ENCODE assay signal across 21 cellular contexts in genomic region chr7:94386416-94386815, GRCh38. TPM values are rescaled to one million over a fixed set of nuclear protein-coding genes. Genes with fewer than 3 reads are reported as not detected.
DNase-seq lines count a peak whose midpoint lies in the region; ATAC-seq, FAIRE-seq and TF ChIP-seq lines count a peak whose summit lies in the region.
"Had no signal": no experiment of that assay in that cellular context is flagged by ENCODE, and none has a peak within 500 bp of the region (broad histone marks: within the 10 kb centered on the region; RNA-seq: fewer than 3 reads in every experiment).

No MANE protein-coding gene starts in this region.

- TF ChIP-seq EP300 in tibial nerve (IDR thresholded peaks at IDR 0.05), result no peak

- no peak overlapping the region for H3K27ac ChIP-seq in IMR-90 (ENCODE audit: insufficient read depth, low read length)
- no peak overlapping the region for H3K27ac ChIP-seq in astrocyte (ENCODE audit: low read depth, low read length)
- no peak overlapping the region for H3K27ac ChIP-seq in mesendoderm (ENCODE audit: low read depth, low read length)
- no peak overlapping the region for H3K27ac ChIP-seq in tibial nerve
- H3K27ac ChIP-seq: 22Rv1; BLaER1 treated with 17β-estradiol and CSF1 and Interleukin-3, amounts not matched to agents 10 nM and 100 nM; C4-2B had no signal

- in situ Hi-C loops in IMR-90 (cut with MboI; ENCODE audit: low sequenced_read_pairs), result no loop called here

- H3K27me3 ChIP-seq in IMR-90 (ENCODE audit: control insufficient read depth, insufficient read depth, low read length) (no peaks in the 10 kb centered on the region), astrocyte (ENCODE audit: insufficient read depth, low read length) (no peaks in the 10 kb centered on the region), mesendoderm (ENCODE audit: insufficient read depth, low read length, poor library complexity) (no peaks in the 10 kb centered on the region), tibial nerve (no peaks in the 10 kb centered on the region)
- H3K27me3 ChIP-seq: BLaER1 treated with 17β-estradiol and CSF1 and Interleukin-3, amounts not matched to agents 10 nM and 100 nM had no signal

- no TSS peak for BruUV-seq in IMR-90 (replicated peaks; lab: Mats Ljungman, UMichigan)

- H2AK5ac ChIP-seq in IMR-90 (ENCODE audit: low read depth, low read length) (no peak overlapping the region), mesendoderm (ENCODE audit: low read length) (no peak overlapping the region)

- H2BK120ac ChIP-seq in IMR-90 (ENCODE audit: low read depth, low read length), result no peak overlapping the region
- no peak overlapping the region for H2BK120ac ChIP-seq in mesendoderm (ENCODE audit: low read depth, low read length)

- H2AFZ ChIP-seq in IMR-90 (replicated peaks; ENCODE audit: low read length, poor library complexity) (no peak overlapping the region), astrocyte (ENCODE audit: low read depth, low read length) (no peak overlapping the region)

- peaks cover 13% of the 10 kb centered on the region for H3K4me1 Mint-ChIP-seq in astrocyte (ENCODE audit: low read depth, unreplicated experiment)
- H3K4me1 Mint-ChIP-seq in activated CD4-positive, alpha-beta T cell treated with anti-CD3 and anti-CD28 coated beads for 36 hours, result no peaks in the 10 kb centered on the region
- H3K4me1 Mint-ChIP-seq: B cell had no signal

- H2AK9ac ChIP-seq in IMR-90 (replicated peaks; ENCODE audit: low read depth, low read length, poor library complexity), result no peak overlapping the region

- no peaks in the 10 kb centered on the region for H3K36me3 ChIP-seq in IMR-90 (ENCODE audit: control insufficient read depth, insufficient read depth, low read length)
- no peaks in the 10 kb centered on the region for H3K36me3 ChIP-seq in astrocyte (ENCODE audit: insufficient read depth, low read length)
- no peaks in the 10 kb centered on the region for H3K36me3 ChIP-seq in mesendoderm (ENCODE audit: control insufficient read depth, insufficient read depth, low read length)
- no peaks in the 10 kb centered on the region for H3K36me3 ChIP-seq in tibial nerve
- H3K36me3 ChIP-seq: BLaER1 treated with 17β-estradiol and CSF1 and Interleukin-3, amounts not matched to agents 10 nM and 100 nM had no signal

- H4K91ac ChIP-seq in IMR-90 (ENCODE audit: insufficient read depth, low read depth, low read length), result no peak overlapping the region

- H2BK15ac ChIP-seq in IMR-90 (ENCODE audit: low read depth, low read length), result no peak overlapping the region
- no peak overlapping the region for H2BK15ac ChIP-seq in mesendoderm (replicated peaks; ENCODE audit: low read depth)

- H2BK20ac ChIP-seq in IMR-90 (ENCODE audit: low read depth, low read length), result 0 out of 2 replicates have a peak overlapping the region, but pooled peaks have one; percentile 3

- dilution Hi-C loops in IMR-90 (cut with HindIII; ENCODE audit: low sequenced_read_pairs, unreplicated experiment), result no loop called here

- H3K27me3 Mint-ChIP-seq in astrocyte (ENCODE audit: low read depth, unreplicated experiment), result no peaks in the 10 kb centered on the region
- H3K27me3 Mint-ChIP-seq in activated CD4-positive, alpha-beta T cell treated with anti-CD3 and anti-CD28 coated beads for 36 hours, result peaks cover 15% of the 10 kb centered on the region

- H3K27ac Mint-ChIP-seq in astrocyte (ENCODE audit: unreplicated experiment), result no peak overlapping the region
- H3K27ac Mint-ChIP-seq in activated CD4-positive, alpha-beta T cell treated with anti-CD3 and anti-CD28 coated beads for 36 hours, result no peak overlapping the region
- H3K27ac Mint-ChIP-seq: B cell; CD4-positive, alpha-beta T cell; CD8-positive, alpha-beta T cell had no signal

- H3K4me1 ChIP-seq in IMR-90 (ENCODE audit: control insufficient read depth, insufficient read depth, low read length), result peaks cover 20% of the 10 kb centered on the region
- H3K4me1 ChIP-seq in astrocyte (ENCODE audit: insufficient read depth, low read length), result peaks cover 19% of the 10 kb centered on the region
- peaks cover 3% of the 10 kb centered on the region for H3K4me1 ChIP-seq in mesendoderm (ENCODE audit: control insufficient read depth, low read depth, low read length)
- H3K4me1 ChIP-seq in tibial nerve, result peaks cover 0 to 3% (median 0%) of the 10 kb centered on the region in 4 donors
- H3K4me1 ChIP-seq: BLaER1 treated with 17β-estradiol and CSF1 and Interleukin-3, amounts not matched to agents 10 nM and 100 nM; Caco-2 had no signal

- H2BK5ac ChIP-seq in IMR-90 (ENCODE audit: low read depth, low read length, poor library complexity, severe bottlenecking) (no peak overlapping the region), mesendoderm (ENCODE audit: low read length) (no peak overlapping the region)

- H3K4ac ChIP-seq in IMR-90 (ENCODE audit: low read depth, low read length) (no peak overlapping the region), mesendoderm (ENCODE audit: low read depth, low read length) (no peak overlapping the region)

- WGBS in IMR-90 (ENCODE audit: extremely low coverage in 2 of 2, insufficient read length in 1 of 2), 2 experiments, result no CpG with 5 or more reads among the region's 2 CpGs
- WGBS in mesendoderm (ENCODE audit: extremely low coverage, insufficient coverage, low lambda C conversion rate), result no CpG with 5 or more reads among the region's 2 CpGs
- 87 to 95% methylated on average over 2 of the region's 2 CpGs for WGBS in tibial nerve, 2 donors

- H3K18ac ChIP-seq in IMR-90 (ENCODE audit: low read depth, low read length) (peak overlapping the region; percentile 31; the same call in 1 of the 2 replicates), mesendoderm (ENCODE audit: low read length) (no peak overlapping the region)

- TF ChIP-seq RAD21 in IMR-90 (IDR thresholded peaks at IDR 0.05; ENCODE audit: low read length), result no peak

- intact Hi-C loops in IMR-90 (cut with micrococcal nuclease), result no loop called here
- intact Hi-C loops in activated CD4-positive, alpha-beta T cell treated with anti-CD3 and anti-CD28 coated beads for 36 hours (cut with DNase I, micrococcal nuclease), result no loop called here

- H3K14ac ChIP-seq in IMR-90 (replicated peaks; ENCODE audit: low read depth, low read length), result no peak overlapping the region

- H3K79me1 ChIP-seq in IMR-90 (ENCODE audit: low read depth in 1 of 2, low read length in 2 of 2) (peaks cover 11 to 29% of the 10 kb centered on the region in 2 experiments), mesendoderm (ENCODE audit: low read length) (no peaks in the 10 kb centered on the region)

- H3K36me3 Mint-ChIP-seq in astrocyte (ENCODE audit: low read depth, unreplicated experiment), result no peaks in the 10 kb centered on the region
- no peaks in the 10 kb centered on the region for H3K36me3 Mint-ChIP-seq in activated CD4-positive, alpha-beta T cell treated with anti-CD3 and anti-CD28 coated beads for 36 hours (ENCODE audit: low read depth)
- H3K36me3 Mint-ChIP-seq: CD8-positive, alpha-beta T cell had no signal

- DNase-seq in A172 (ENCODE audit: low spot score) (peak; percentile 26), IMR-90 (no peak), astrocyte (ENCODE audit: low read depth) (peak; percentile 34), mesendoderm (peak; percentile 32), tibial nerve (ENCODE audit: low spot score in 2 of 2) (no peak), mucosa of gallbladder (ENCODE audit: low spot score) (no peak)
- DNase-seq in activated CD4-positive, alpha-beta T cell treated with anti-CD3 and anti-CD28 coated beads for 1 hour, result no peak
- DNase-seq in activated CD4-positive, alpha-beta T cell treated with anti-CD3 and anti-CD28 coated beads for 36 hours, result no peak
- DNase-seq: AML-193; Caco-2; Calu3; CD4-positive, alpha-beta T cell; CD8-positive, alpha-beta T cell; DMS79 treated with DMSO at 0.1 percent for 48 hours; GF-D8 had no signal

- no peak overlapping the region for H4K5ac ChIP-seq in IMR-90 (ENCODE audit: low read depth, low read length)
- H4K5ac ChIP-seq in mesendoderm (ENCODE audit: low read length), result no peak overlapping the region

- H3K23ac ChIP-seq in IMR-90 (ENCODE audit: low read depth, low read length) (no peak overlapping the region), mesendoderm (ENCODE audit: low read length) (no peak overlapping the region)

- H3K79me2 ChIP-seq in astrocyte (ENCODE audit: insufficient read depth, low read length) (no peaks in the 10 kb centered on the region), mesendoderm (ENCODE audit: control insufficient read depth, insufficient read depth, low read length) (no peaks in the 10 kb centered on the region)

- H4K8ac ChIP-seq in IMR-90 (ENCODE audit: low read depth in 2 of 2, low read length in 2 of 2) (no peak overlapping the region), mesendoderm (ENCODE audit: low read depth, low read length) (no peak overlapping the region)

- no peak overlapping the region for H3K4me3 Mint-ChIP-seq in astrocyte (ENCODE audit: unreplicated experiment)
- no peak overlapping the region for H3K4me3 Mint-ChIP-seq in activated CD4-positive, alpha-beta T cell treated with anti-CD3 and anti-CD28 coated beads for 36 hours
- H3K4me3 Mint-ChIP-seq: B cell; CD4-positive, alpha-beta T cell; CD8-positive, alpha-beta T cell had no signal

- TF ChIP-seq CTCF in IMR-90 (conservative IDR thresholded peaks at IDR 0.05; ENCODE audit: low read depth, low read length), result no peak
- no peak for TF ChIP-seq CTCF in astrocyte (IDR thresholded peaks at IDR 0.05; ENCODE audit: insufficient read depth, low read depth, low read length)
- no peak for TF ChIP-seq CTCF in tibial nerve (IDR thresholded peaks at IDR 0.05)

- H3K9me3 ChIP-seq in IMR-90 (ENCODE audit: control insufficient read depth, insufficient read depth, low read length) (no peaks in the 10 kb centered on the region), astrocyte (ENCODE audit: insufficient read depth, low read depth, low read length) (no peaks in the 10 kb centered on the region), tibial nerve (no peaks in the 10 kb centered on the region)
- H3K9me3 ChIP-seq: BLaER1 treated with 17β-estradiol and CSF1 and Interleukin-3, amounts not matched to agents 10 nM and 100 nM; Caco-2 had no signal

- POLR2A ChIA-PET in IMR-90 (lab: Charles Lee; ENCODE audit: unreplicated experiment), result interaction anchor here (0.6 to 1.1 kb wide), 2 partner anchors 9 to 11 kb away, joined by 3 read pairs; no protein-coding TSS in a partner anchor
- POLR2A ChIA-PET in activated CD4-positive, alpha-beta T cell treated with anti-CD3 and anti-CD28 coated beads for 36 hours (lab: Charles Lee), result no interaction called here

- no peak for ATAC-seq in IMR-90 (ENCODE audit: low read depth)
- no peak for ATAC-seq in activated CD4-positive, alpha-beta T cell treated with anti-CD3 and anti-CD28 coated beads for 36 hours
- ATAC-seq: CD8-positive, alpha-beta T cell had no signal

- H3K4me3 ChIP-seq in IMR-90 (ENCODE audit: insufficient read depth, low read depth, low read length), result no peak overlapping the region
- no peak overlapping the region for H3K4me3 ChIP-seq in astrocyte (ENCODE audit: insufficient read depth, low read depth, low read length)
- no peak overlapping the region for H3K4me3 ChIP-seq in mesendoderm (ENCODE audit: low read length)
- no peak overlapping the region for H3K4me3 ChIP-seq in tibial nerve
- H3K4me3 ChIP-seq: BLaER1 treated with 17β-estradiol and CSF1 and Interleukin-3, amounts not matched to agents 10 nM and 100 nM had no signal

- H3K9ac ChIP-seq in IMR-90 (ENCODE audit: low read depth, low read length) (no peak overlapping the region), astrocyte (ENCODE audit: low read length) (no peak overlapping the region), mesendoderm (ENCODE audit: low read length) (no peak overlapping the region)
- H3K9ac ChIP-seq: BLaER1 treated with 17β-estradiol and CSF1 and Interleukin-3, amounts not matched to agents 10 nM and 100 nM had no signal

- CTCF ChIA-PET in IMR-90 (lab: Yijun Ruan, JAX), result no interaction called here
- CTCF ChIA-PET in activated CD4-positive, alpha-beta T cell treated with anti-CD3 and anti-CD28 coated beads for 36 hours (lab: Charles Lee), result interaction anchor here (0.6 kb wide), 1 partner anchor 10 kb away, joined by 3 read pairs; no protein-coding TSS in a partner anchor

- FAIRE-seq in astrocyte (lab: Jason Lieb, UNC), result peak; percentile 50
- FAIRE-seq: D721Med, GM12891 had no signal

- no peaks in the 10 kb centered on the region for H3K9me3 Mint-ChIP-seq in astrocyte (ENCODE audit: unreplicated experiment)
- no peaks in the 10 kb centered on the region for H3K9me3 Mint-ChIP-seq in activated CD4-positive, alpha-beta T cell treated with anti-CD3 and anti-CD28 coated beads for 36 hours (ENCODE audit: low read depth)
- H3K9me3 Mint-ChIP-seq: CD4-positive, alpha-beta T cell; CD8-positive, alpha-beta T cell had no signal

- TF ChIP-seq POLR2A in IMR-90 (IDR thresholded peaks at IDR 0.05; ENCODE audit: low read depth, low read length), result no peak
- no peak for TF ChIP-seq POLR2A in tibial nerve (IDR thresholded peaks at IDR 0.05)

- H3K56ac ChIP-seq in IMR-90 (ENCODE audit: extremely low read depth, insufficient read depth, low read length), result no peak overlapping the region
- no peak overlapping the region for H3K56ac ChIP-seq in mesendoderm (ENCODE audit: low read length)

- H3K4me2 ChIP-seq in IMR-90 (ENCODE audit: low read depth, low read length) (no peak overlapping the region), astrocyte (ENCODE audit: low read length) (no peak overlapping the region), mesendoderm (ENCODE audit: low read length) (no peak overlapping the region)
- H3K4me2 ChIP-seq: BLaER1 treated with 17β-estradiol and CSF1 and Interleukin-3, amounts not matched to agents 10 nM and 100 nM had no signal

- H3K9me1 ChIP-seq in IMR-90 (ENCODE audit: insufficient read depth, low read length), result peaks cover 5% of the 10 kb centered on the region

- H4K20me1 ChIP-seq in IMR-90 (ENCODE audit: insufficient read depth, low read length), result no peaks in the 10 kb centered on the region
- H4K20me1 ChIP-seq in astrocyte (ENCODE audit: insufficient read depth, low read length), result no peaks in the 10 kb centered on the region
- H4K20me1 ChIP-seq: BLaER1 treated with 17β-estradiol and CSF1 and Interleukin-3, amounts not matched to agents 10 nM and 100 nM had no signal

RNA-seq across cellular contexts. Expression of gene COL1A2, which starts 8.3 kb away (rescaled TPM):
- 104 and 144 TPM in 2 replicates for total RNA-seq in A172 (2014; rRNA removed; shearing (Covaris generic))
- total RNA-seq in IMR-90 (2012; rRNA removed) (1,211 and 1,351 TPM in 2 replicates), astrocyte (6,748 and 8,907 TPM in 2 replicates), tibial nerve (100 to 1,000 TPM; 235 to 747 (median 399) TPM), mucosa of gallbladder (478 TPM)
- 3,922 and 4,454 TPM in 2 replicates for polyA plus RNA-seq in IMR-90 (2012; rRNA removed)
- 4,367 and 7,099 TPM in 2 replicates for polyA plus RNA-seq in IMR-90 (2012; cell fraction: cytosol; rRNA removed)
- polyA plus RNA-seq in IMR-90 (2012; cell fraction: nucleus; rRNA removed; ENCODE audit: low replicate concordance), result 4,818 and 7,550 TPM in 2 replicates
- 83.1 TPM for polyA plus RNA-seq in mesendoderm (2013, experiment 1 of 2)
- polyA plus RNA-seq in mesendoderm (2013, experiment 2 of 2), result 83.6 TPM
- total RNA-seq in activated CD4-positive, alpha-beta T cell treated with anti-CD3 and anti-CD28 coated beads for 36 hours, result under 1 TPM; 0.11 to 0.19 TPM
- total RNA-seq: Calu3; CD8-positive, alpha-beta T cell had no signal

Comparison
In these comparisons a context has a peak if more than half of its experiments do, and no peak if none do; other contexts are left out.
1. DNase-seq: peak in A172 (single experiment), astrocyte (single experiment) and mesendoderm (single experiment); none in IMR-90 (single experiment), tibial nerve (0 of 2), mucosa of gallbladder (single experiment), activated CD4-positive, alpha-beta T cell treated with anti-CD3 and anti-CD28 coated beads for 1 hour (single experiment) and activated CD4-positive, alpha-beta T cell treated with anti-CD3 and anti-CD28 coated beads for 36 hours (single experiment).
2. RNA of gene COL1A2, which starts 8.3 kb away (total RNA-seq): 6,748 to 8,907 TPM in astrocyte, 1,211 to 1,351 TPM in IMR-90, 478 TPM in mucosa of gallbladder (single experiment), 235 to 747 TPM in tibial nerve and 104 to 144 TPM in A172; 0.11 to 0.19 TPM in activated CD4-positive, alpha-beta T cell treated with anti-CD3 and anti-CD28 coated beads for 36 hours; every median in the first group is over 10 times any median in the second.